In genomic region chr9:129889461-129889935, GRCh38 we compare ENCODE assay signal across 10 cellular contexts. TPM values are rescaled to one million over a fixed set of nuclear protein-coding genes. Genes with fewer than 3 reads are reported as not detected.
DNase-seq lines count a peak whose midpoint lies in the region; ATAC-seq, FAIRE-seq and TF ChIP-seq lines count a peak whose summit lies in the region.
"Had no signal": no experiment of that assay in that cellular context is flagged by ENCODE, and none has a peak within 500 bp of the region (broad histone marks: within the 10 kb centered on the region; RNA-seq: fewer than 3 reads in every experiment).

No MANE protein-coding gene starts in this region.

- peak overlapping the region; percentile 87 to 98 (median 94) for H3K4me3 Mint-ChIP-seq in CD4-positive, alpha-beta memory T cell
- peak overlapping the region; percentile 84 to 99 (median 96) for H3K4me3 Mint-ChIP-seq in naive B cell

- peak; percentile 32 to 62 (median 45) for DNase-seq in CD4-positive, alpha-beta memory T cell
- DNase-seq in NB4 (ENCODE audit: low read depth) = peak; percentile 63
- peak in 1 of 2 donors; percentile 35 for DNase-seq in activated naive CD4-positive, alpha-beta T cell treated with anti-CD3 and anti-CD28 coated beads, Interleukin-2, amount 50 U/mL, for 72 hours (ENCODE audit: low spot score in 2 of 2)
- DNase-seq in naive B cell = peak; percentile 51
- DNase-seq in activated gamma-delta T cell (lab: John Stamatoyannopoulos, UW) = no peak
- DNase-seq in pancreas = no peak
- no peak for DNase-seq in AG08395 (ENCODE audit: low spot score)
- DNase-seq: NCI-H1417 had no signal

- peak overlapping the region; percentile 12 to 80 for H3K4me3 ChIP-seq in CD4-positive, alpha-beta memory T cell (ENCODE audit: low read length in 2 of 2)
- H3K4me3 ChIP-seq in NB4 (ENCODE audit: low read depth, low read length) (no peak overlapping the region), pancreas (no peak overlapping the region)

- TF ChIP-seq CTCF in NB4 (IDR thresholded peaks at IDR 0.05; ENCODE audit: low read depth, low read length) (no peak), pancreas (IDR thresholded peaks at IDR 0.05) (no peak)

- peak overlapping the region; percentile 98 for H3K27ac ChIP-seq in CD4-positive, alpha-beta memory T cell (ENCODE audit: low read depth, low read length)
- H3K27ac ChIP-seq in pancreas = no peak overlapping the region

- POLR2A ChIA-PET in CD4-positive, alpha-beta memory T cell (lab: Charles Lee; ENCODE audit: partially characterized antibody) = interaction anchor here (0.8 to 18.1 kb wide), 29 partner anchors 8 to 239 kb away, joined by 3 to 423 read pairs (median 11); partner anchors contain the start of genes C9orf78, FNBP1, GPR107 and USP20

- WGBS in pancreas, 2 donors = 87 to 94% methylated on average over 16 of the region's 16 CpGs

- no peak for FAIRE-seq in pancreas (lab: Jason Lieb, UNC)

- H3K36me3 Mint-ChIP-seq in CD4-positive, alpha-beta memory T cell = peaks cover 20 to 54% of the 10 kb centered on the region in 2 donors
- peaks cover 42 to 52% of the 10 kb centered on the region in 2 donors for H3K36me3 Mint-ChIP-seq in activated naive CD4-positive, alpha-beta T cell treated with anti-CD3 and anti-CD28 coated beads, Interleukin-2, amount 50 U/mL, for 72 hours
- peaks cover 0 to 5% of the 10 kb centered on the region in 2 donors for H3K36me3 Mint-ChIP-seq in naive B cell

- H3K36me3 ChIP-seq in CD4-positive, alpha-beta memory T cell (ENCODE audit: insufficient read depth, low read length) = no peaks in the 10 kb centered on the region
- H3K36me3 ChIP-seq in pancreas = no peaks in the 10 kb centered on the region

- TF ChIP-seq POLR2A in NB4 (IDR thresholded peaks at IDR 0.05; ENCODE audit: extremely low read depth, insufficient read length) = no peak

- ATAC-seq in activated naive CD4-positive, alpha-beta T cell treated with anti-CD3 and anti-CD28 coated beads, Interleukin-2, amount 50 U/mL, for 72 hours = no peak
- peak in 1 of 2 donors; percentile 4 for ATAC-seq in naive B cell (ENCODE audit: low read depth in 2 of 2)
- no peak for ATAC-seq in HG02938 (IDR thresholded peaks at IDR 0.05; ENCODE audit: unreplicated experiment)
- no peak for ATAC-seq in pancreas

- H3K27me3 Mint-ChIP-seq in CD4-positive, alpha-beta memory T cell = no peaks in the 10 kb centered on the region
- no peaks in the 10 kb centered on the region for H3K27me3 Mint-ChIP-seq in naive B cell

- H3K27ac Mint-ChIP-seq in CD4-positive, alpha-beta memory T cell = peak overlapping the region; percentile 99 to 100 (median 100)
- H3K27ac Mint-ChIP-seq in activated naive CD4-positive, alpha-beta T cell treated with anti-CD3 and anti-CD28 coated beads, Interleukin-2, amount 50 U/mL, for 72 hours = peak overlapping the region; percentile 98 to 100
- H3K27ac Mint-ChIP-seq in naive B cell = peak overlapping the region; percentile 97 to 100 (median 99)

- H3K27me3 ChIP-seq in CD4-positive, alpha-beta memory T cell (ENCODE audit: insufficient read depth, low read length) = no peaks in the 10 kb centered on the region
- no peaks in the 10 kb centered on the region for H3K27me3 ChIP-seq in pancreas
- H3K27me3 ChIP-seq: ascending aorta had no signal

- H3K4me1 Mint-ChIP-seq in CD4-positive, alpha-beta memory T cell = peaks cover 48 to 98% (median 68%) of the 10 kb centered on the region in 4 donors
- peaks cover 60 to 92% (median 84%) of the 10 kb centered on the region in 3 donors for H3K4me1 Mint-ChIP-seq in naive B cell

- CTCF ChIA-PET in CD4-positive, alpha-beta memory T cell (lab: Charles Lee; ENCODE audit: partially characterized antibody) = interaction anchor here (0.7 to 2.3 kb wide), 2 partner anchors 52 to 150 kb away, joined by 3 to 19 read pairs; no protein-coding TSS in a partner anchor

- intact Hi-C loops in CD4-positive, alpha-beta memory T cell (cut with micrococcal nuclease) = loop anchor here (5.0 kb wide), 1 partner anchor 43 kb away; no protein-coding TSS in a partner anchor
- intact Hi-C loops in pancreas (cut with DNase I) = loop anchor here in 1 of 3 donors (10.0 kb wide), 2 partner anchors 175 to 345 kb away; no protein-coding TSS in a partner anchor

- no peaks in the 10 kb centered on the region for H3K9me3 ChIP-seq in CD4-positive, alpha-beta memory T cell (ENCODE audit: control insufficient read depth in 1 of 2, low read length in 2 of 2)
- no peaks in the 10 kb centered on the region for H3K9me3 ChIP-seq in pancreas
- H3K9me3 ChIP-seq: ascending aorta had no signal

- H3K4me1 ChIP-seq in CD4-positive, alpha-beta memory T cell (ENCODE audit: insufficient read depth, low read length) = peaks cover 91% of the 10 kb centered on the region
- H3K4me1 ChIP-seq in pancreas = peaks cover 0 to 4% (median 3%) of the 10 kb centered on the region in 3 donors

- H3K9me3 Mint-ChIP-seq in CD4-positive, alpha-beta memory T cell = peaks cover 0 to 10% (median 0%) of the 10 kb centered on the region in 8 donors
- H3K9me3 Mint-ChIP-seq in activated naive CD4-positive, alpha-beta T cell treated with anti-CD3 and anti-CD28 coated beads, Interleukin-2, amount 50 U/mL, for 72 hours = no peaks in the 10 kb centered on the region
- H3K9me3 Mint-ChIP-seq in naive B cell = no peaks in the 10 kb centered on the region

RNA-seq across cellular contexts. Expression of gene USP20, which starts 54.2 kb away (rescaled TPM):
- total RNA-seq in CD4-positive, alpha-beta memory T cell = 100 to 1,000 TPM; 123 to 132 TPM
- 10 to 100 TPM; 36.5 to 55.9 TPM for polyA plus RNA-seq in CD4-positive, alpha-beta memory T cell
- 10 to 100 TPM; 50.7 to 58.5 TPM for total RNA-seq in activated naive CD4-positive, alpha-beta T cell treated with anti-CD3 and anti-CD28 coated beads, Interleukin-2, amount 50 U/mL, for 72 hours
- polyA plus RNA-seq in naive B cell (ENCODE audit: low read depth in 6 of 6) (10 to 100 TPM; 12.7 to 23.9 (median 14.9) TPM), pancreas (10 to 100 TPM; 38.8 to 54.8 TPM)
- 10 to 100 TPM in 5 of 6 donors, 1 to 10 TPM in 1; 9.7 to 20.2 (median 13.1) TPM for total RNA-seq in pancreas

RNA-seq across cellular contexts. Expression of gene C9orf78, which starts 54.4 kb away (rescaled TPM):
- total RNA-seq in CD4-positive, alpha-beta memory T cell = 10 to 100 TPM; 95.5 to 96.9 TPM
- polyA plus RNA-seq in CD4-positive, alpha-beta memory T cell = 100 to 1,000 TPM; 204 to 206 TPM
- total RNA-seq in activated naive CD4-positive, alpha-beta T cell treated with anti-CD3 and anti-CD28 coated beads, Interleukin-2, amount 50 U/mL, for 72 hours = 10 to 100 TPM; 43.9 to 58.4 TPM
- polyA plus RNA-seq in naive B cell (ENCODE audit: low read depth in 6 of 6) (100 to 1,000 TPM; 100 to 148 (median 120) TPM), pancreas (10 to 100 TPM; 24.2 to 38.6 TPM)
- 10 to 100 TPM; 16.3 to 22.4 (median 17.2) TPM for total RNA-seq in pancreas

Comparison
In these comparisons a context has a peak if more than half of its experiments do, and no peak if none do; other contexts are left out.
1. DNase-seq: peak in CD4-positive, alpha-beta memory T cell (5 of 5), NB4 (single experiment) and naive B cell (single experiment); none in activated gamma-delta T cell (single experiment), pancreas (0 of 6) and AG08395 (single experiment).
2. H3K4me3 ChIP-seq: peak in CD4-positive, alpha-beta memory T cell (2 of 2); none in NB4 (single experiment) and pancreas (0 of 4).
3. Peak in every context shown above with its lines, with median percentiles within 50 percentile points of each other: H3K27ac Mint-ChIP-seq.